ENCODE assay signal across 12 cellular contexts in genomic region chr4:6507345-6507744, GRCh38. TPM values are rescaled to one million over a fixed set of nuclear protein-coding genes. Genes with fewer than 3 reads are reported as not detected.
DNase-seq lines count a peak whose midpoint lies in the region; TF ChIP-seq lines count a peak whose summit lies in the region.
"Had no signal": no experiment of that assay in that cellular context is flagged by ENCODE, and none has a peak within 500 bp of the region (broad histone marks: within the 10 kb centered on the region; RNA-seq: fewer than 3 reads in every experiment).

No MANE protein-coding gene starts in this region.

- no peak overlapping the region for H3K27ac ChIP-seq in vagina
- H3K27ac ChIP-seq: BLaER1 treated with 17β-estradiol and CSF1 and Interleukin-3, amounts not matched to agents 10 nM and 100 nM had no signal

- intact Hi-C loops in vagina (cut with DNase I), result no loop called here

- peak; percentile 6 for DNase-seq in activated CD8-positive, alpha-beta memory T cell treated with anti-CD3 and anti-CD28 coated beads, Interleukin-2, amount 50 U/mL, for 48 hours
- no peak for DNase-seq in activated CD8-positive, alpha-beta memory T cell treated with anti-CD3 and anti-CD28 coated beads, Interleukin-2, amount 50 U/mL, for 4 hours
- DNase-seq in ecto neural progenitor cell (ENCODE audit: low spot score) (peak; percentile 13), mesenteric fat pad (ENCODE audit: low spot score) (peak; percentile 76), vagina (ENCODE audit: extremely low spot score in 2 of 2) (peak; percentile 49 to 52), HPDE6-E6E7 (ENCODE audit: extremely low spot score) (no peak), NCI-H1694 (lab: John Stamatoyannopoulos, UW) (no peak)
- DNase-seq: ACHN; Calu3; CD4-positive, CD25-positive, alpha-beta regulatory T cell; DMS 273 treated with DMSO at 0.1 percent for 48 hours had no signal

- no peaks in the 10 kb centered on the region for H3K4me1 ChIP-seq in vagina

- no peaks in the 10 kb centered on the region for H3K27me3 ChIP-seq in vagina
- H3K27me3 ChIP-seq: BLaER1 treated with 17β-estradiol and CSF1 and Interleukin-3, amounts not matched to agents 10 nM and 100 nM had no signal

- no peak overlapping the region for H3K4me3 ChIP-seq in vagina
- H3K4me3 ChIP-seq: BLaER1 treated with 17β-estradiol and CSF1 and Interleukin-3, amounts not matched to agents 10 nM and 100 nM had no signal

- no peak for TF ChIP-seq CTCF in vagina (IDR thresholded peaks at IDR 0.05)

- no peaks in the 10 kb centered on the region for H3K36me3 ChIP-seq in vagina
- H3K36me3 ChIP-seq: BLaER1 treated with 17β-estradiol and CSF1 and Interleukin-3, amounts not matched to agents 10 nM and 100 nM had no signal

- TF ChIP-seq POLR2A in vagina (IDR thresholded peaks at IDR 0.05), result no peak

- no peaks in the 10 kb centered on the region for H3K9me3 ChIP-seq in vagina

RNA-seq across cellular contexts. Expression of gene PPP2R2C, which starts 34.9 kb away (rescaled TPM):
- total RNA-seq in mesenteric fat pad (1.1 TPM), vagina (17.2 TPM)
- total RNA-seq: CD4-positive, CD25-positive, alpha-beta regulatory T cell had no signal

Comparison
In these comparisons a context has a peak if more than half of its experiments do, and no peak if none do; other contexts are left out.
1. DNase-seq: peak in activated CD8-positive, alpha-beta memory T cell treated with anti-CD3 and anti-CD28 coated beads, Interleukin-2, amount 50 U/mL, for 48 hours (single experiment), ecto neural progenitor cell (single experiment), mesenteric fat pad (single experiment) and vagina (2 of 2); none in activated CD8-positive, alpha-beta memory T cell treated with anti-CD3 and anti-CD28 coated beads, Interleukin-2, amount 50 U/mL, for 4 hours (single experiment), HPDE6-E6E7 (single experiment) and NCI-H1694 (single experiment).